ENCODE assay signal across 18 cellular contexts in the genomic region with DNA sequence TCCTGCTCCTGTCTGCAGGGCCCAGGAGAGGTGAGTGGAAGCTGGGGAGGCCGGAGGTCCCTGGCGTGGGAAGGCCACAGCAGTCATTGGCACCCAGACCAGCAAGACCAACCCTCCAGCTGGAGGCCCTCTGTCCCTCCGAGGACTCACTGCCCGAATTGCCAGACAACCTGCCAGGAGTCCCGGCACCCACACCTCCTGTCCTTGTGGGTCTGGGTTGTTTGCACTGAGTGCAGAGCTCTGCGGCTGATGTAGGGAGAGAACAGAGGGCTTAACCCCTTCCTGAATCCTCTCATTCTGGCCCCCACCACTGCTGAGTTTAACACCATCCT.
"Had no signal": no experiment of that assay in that cellular context is flagged by ENCODE, and none has a peak within 500 bp of the region (broad histone marks: within the 10 kb centered on the region; RNA-seq: fewer than 3 reads in every experiment).

No MANE protein-coding gene starts in this region.

- DNase-seq: activated CD4-positive, alpha-beta T cell treated with anti-CD3 and anti-CD28 coated beads for 48 hours; activated CD4-positive, alpha-beta T cell treated with anti-CD3 and anti-CD28 coated beads, Interleukin-2, amount 50 U/mL, for 4 hours; activated CD4-positive, CD25-positive, alpha-beta regulatory T cell treated with anti-CD3 and anti-CD28 coated beads, Interleukin-2, amount 50 U/mL, for 72 hours; activated CD8-positive, alpha-beta T cell treated with anti-CD3 and anti-CD28 coated beads, Interleukin-2, amount 10 ng/mL, durations not matched to agents 7 days and 5 days; activated effector memory CD4-positive, alpha-beta T cell treated with Interleukin-2 at 50 U/mL for 16 hours; activated naive CD4-positive, alpha-beta T cell treated with Interleukin-2 at 50 U/mL for 16 hours; activated naive CD8-positive, alpha-beta T cell treated with anti-CD3 and anti-CD28 coated beads for 36 hours; brain microvascular endothelial cell; cerebellar nuclear complex; Kasumi-1; KBM-7; NCI-H1105 treated with DMSO at 0.1 percent for 48 hours; NCI-H1436 treated with DMSO at 0.1 percent for 48 hours; NCI-H187; NCI-H2081; NCI-H510A treated with DMSO at 0.1 percent for 48 hours; NK-92 treated with Interleukin-12 subunit alpha and Interleukin-12 subunit beta, amount 100 ng/mL, for 24 hours; SHP77 had no signal

- ATAC-seq: activated CD8-positive, alpha-beta T cell treated with anti-CD3 and anti-CD28 coated beads, Interleukin-2, amount 10 ng/mL, durations not matched to agents 7 days and 5 days had no signal
